Comparison of ENCODE assay signal across 30 cellular contexts in the genomic region with DNA sequence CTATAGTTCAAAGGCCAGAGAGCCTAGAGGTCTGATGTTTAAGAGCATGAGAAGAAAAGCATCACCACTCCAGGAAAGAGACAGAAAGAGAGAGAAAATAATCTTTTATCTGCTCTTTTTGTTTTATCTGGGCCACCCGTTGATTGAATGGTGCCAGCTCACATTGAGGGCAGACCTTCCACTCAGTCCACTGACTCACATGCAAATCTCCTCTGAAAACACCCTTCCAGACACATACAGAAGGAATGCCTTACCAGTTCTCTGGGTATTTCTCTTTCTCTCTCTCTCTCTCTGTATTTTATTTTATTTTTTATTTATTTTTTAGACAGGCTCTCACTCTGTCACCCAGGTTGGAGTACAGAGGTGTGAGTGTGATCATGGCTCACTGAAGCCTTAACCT.
"Had no signal": no experiment of that assay in that cellular context is flagged by ENCODE, and none has a peak within 500 bp of the region (broad histone marks: within the 10 kb centered on the region; RNA-seq: fewer than 3 reads in every experiment).

No MANE protein-coding gene starts in this region.

- DNase-seq: activated CD4-positive, alpha-beta memory T cell treated with anti-CD3 and anti-CD28 coated beads, Interleukin-2, amount 10 ng/mL, durations not matched to agents 7 days and 5 days; activated CD4-positive, alpha-beta T cell treated with anti-CD3 and anti-CD28 coated beads for 36 hours; activated CD4-positive, alpha-beta T cell treated with anti-CD3 and anti-CD28 coated beads, Interleukin-2, amount 10 ng/mL, durations not matched to agents 24 days and 14 days; activated CD4-positive, CD25-positive, alpha-beta regulatory T cell; activated CD4-positive, CD25-positive, alpha-beta regulatory T cell treated with anti-CD3 and anti-CD28 coated beads, Interleukin-2, amount 50 U/mL, for 72 hours; activated effector memory CD4-positive, alpha-beta T cell treated with Interleukin-2 at 50 U/mL for 16 hours; activated gamma-delta T cell treated with Interleukin-2 at 50 U/mL for 16 hours; activated naive CD4-positive, alpha-beta T cell treated with anti-CD3 and anti-CD28 coated beads, Interleukin-2, amount 50 U/mL, for 16 hours; activated naive CD4-positive, alpha-beta T cell treated with Interleukin-2 at 50 U/mL for 16 hours; activated T-cell treated with anti-CD3 and anti-CD28 coated beads, Interleukin-2, amount 50 U/mL, for 4 hours; amniotic stem cell; anterior cingulate cortex; body of pancreas; central memory CD4-positive, alpha-beta T cell; cerebellar nuclear complex; colonic mucosa; effector CD8-positive, alpha-beta T cell; erythroblast; esophagus squamous epithelium; head of caudate nucleus; T-helper 1 cell; T-helper 17 cell had no signal

- H3K27me3 ChIP-seq: body of pancreas, cardiac muscle cell, colonic mucosa, esophagus squamous epithelium had no signal

- H3K27ac Mint-ChIP-seq: activated CD4-positive, alpha-beta memory T cell treated with anti-CD3 and anti-CD28 coated beads, Interleukin-2, amount 10 ng/mL, durations not matched to agents 7 days and 5 days; activated CD4-positive, alpha-beta T cell treated with anti-CD3 and anti-CD28 coated beads for 36 hours; activated CD4-positive, alpha-beta T cell treated with anti-CD3 and anti-CD28 coated beads, Interleukin-2, amount 10 ng/mL, durations not matched to agents 24 days and 14 days; activated naive CD8-positive, alpha-beta T cell; activated T-helper 17 cell treated with anti-CD3 and anti-CD28 coated beads, Interleukin-2, amount 50 U/mL, for 72 hours; T-helper 17 cell; T-helper 2 cell treated with Interferon-gamma antibody and Interleukin-4, amounts not matched to agents 5 μg/mL and 100 μg/mL, for 36 hours had no signal

- H3K4me3 ChIP-seq: body of pancreas, cardiac muscle cell, colonic mucosa, esophagus squamous epithelium had no signal

- H3K27me3 Mint-ChIP-seq: activated CD4-positive, alpha-beta memory T cell treated with anti-CD3 and anti-CD28 coated beads, Interleukin-2, amount 10 ng/mL, durations not matched to agents 7 days and 5 days; activated CD4-positive, alpha-beta T cell treated with anti-CD3 and anti-CD28 coated beads, Interleukin-2, amount 10 ng/mL, durations not matched to agents 24 days and 14 days had no signal

- H3K9me3 Mint-ChIP-seq: activated CD4-positive, alpha-beta T cell treated with anti-CD3 and anti-CD28 coated beads, Interleukin-2, amount 10 ng/mL, durations not matched to agents 24 days and 14 days; activated T-helper 17 cell treated with anti-CD3 and anti-CD28 coated beads, Interleukin-2, amount 50 U/mL, for 72 hours had no signal

- H3K4me1 ChIP-seq: body of pancreas, colonic mucosa had no signal

- H3K4me1 Mint-ChIP-seq: activated CD4-positive, alpha-beta memory T cell treated with anti-CD3 and anti-CD28 coated beads, Interleukin-2, amount 10 ng/mL, durations not matched to agents 7 days and 5 days; activated CD4-positive, alpha-beta T cell treated with anti-CD3 and anti-CD28 coated beads for 36 hours; activated CD4-positive, alpha-beta T cell treated with anti-CD3 and anti-CD28 coated beads, Interleukin-2, amount 10 ng/mL, durations not matched to agents 24 days and 14 days; activated T-helper 17 cell treated with anti-CD3 and anti-CD28 coated beads, Interleukin-2, amount 50 U/mL, for 72 hours; T-helper 17 cell had no signal

- FAIRE-seq: astrocyte, endometrium, endothelial cell of umbilical vein, frontal cortex had no signal

- H3K4me3 Mint-ChIP-seq: activated CD4-positive, alpha-beta memory T cell treated with anti-CD3 and anti-CD28 coated beads, Interleukin-2, amount 10 ng/mL, durations not matched to agents 7 days and 5 days; activated CD4-positive, alpha-beta T cell treated with anti-CD3 and anti-CD28 coated beads for 36 hours; activated CD4-positive, alpha-beta T cell treated with anti-CD3 and anti-CD28 coated beads, Interleukin-2, amount 10 ng/mL, durations not matched to agents 24 days and 14 days; activated naive CD8-positive, alpha-beta T cell; activated T-cell treated with anti-CD3 and anti-CD28 coated beads, Interleukin-2, amount 50 U/mL, for 4 hours; activated T-helper 17 cell treated with anti-CD3 and anti-CD28 coated beads, Interleukin-2, amount 50 U/mL, for 72 hours; T-helper 17 cell; T-helper 2 cell treated with Interferon-gamma antibody and Interleukin-4, amounts not matched to agents 5 μg/mL and 100 μg/mL, for 36 hours had no signal

- H3K27ac ChIP-seq: body of pancreas, cardiac muscle cell, colonic mucosa, esophagus squamous epithelium had no signal

- ATAC-seq: activated CD4-positive, alpha-beta T cell treated with anti-CD3 and anti-CD28 coated beads for 36 hours; activated T-cell treated with anti-CD3 and anti-CD28 coated beads, Interleukin-2, amount 50 U/mL, for 4 hours; activated T-helper 17 cell treated with anti-CD3 and anti-CD28 coated beads, Interleukin-2, amount 50 U/mL, for 72 hours; body of pancreas; T-helper 17 cell had no signal

- H3K36me3 Mint-ChIP-seq: activated naive CD8-positive, alpha-beta T cell had no signal
